Comparison of ENCODE assay signal across 14 cellular contexts in the genomic region with DNA sequence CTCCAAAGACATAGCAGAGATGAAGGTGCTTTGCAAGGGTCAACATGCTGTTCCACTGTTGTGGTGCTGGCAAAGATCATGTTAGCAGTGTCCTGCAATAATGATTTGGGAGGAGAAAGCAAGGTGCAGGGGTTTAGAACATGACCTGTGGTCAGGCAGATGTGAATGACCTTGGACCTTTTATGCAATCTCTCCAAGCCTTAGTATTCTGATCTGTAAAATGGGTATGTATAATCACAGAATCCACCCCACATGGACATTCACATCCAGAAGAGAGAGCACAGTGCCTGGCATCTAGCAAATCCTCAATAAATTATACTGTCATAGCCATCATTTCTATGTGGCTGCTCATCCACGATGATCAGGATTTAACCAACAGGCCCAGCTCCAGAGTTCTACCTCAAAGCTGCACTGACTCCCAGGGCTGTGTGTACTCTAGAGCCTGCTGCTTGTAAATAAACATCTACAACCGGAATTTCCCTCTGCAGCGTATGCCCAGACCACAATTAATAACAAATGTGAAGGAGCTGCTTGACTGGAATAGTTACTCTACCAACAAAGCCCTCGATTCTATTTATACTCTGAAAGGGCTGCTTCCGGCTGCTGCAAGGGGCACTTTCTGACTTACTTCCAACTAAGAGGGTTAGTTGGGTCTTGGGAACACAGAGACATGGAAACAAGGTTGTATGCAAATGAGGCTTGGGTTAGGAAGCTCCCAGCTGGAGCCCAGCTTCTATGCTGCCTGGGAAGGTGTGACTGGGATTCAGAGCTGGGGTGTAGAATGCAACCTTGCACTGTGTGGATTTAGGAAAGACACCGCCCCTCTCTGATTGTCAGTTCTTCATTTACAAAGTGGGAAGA.
DNase-seq lines count a peak whose midpoint lies in the region; ATAC-seq and TF ChIP-seq lines count a peak whose summit lies in the region.
"Had no signal": no experiment of that assay in that cellular context is flagged by ENCODE, and none has a peak within 500 bp of the region (broad histone marks: within the 10 kb centered on the region; RNA-seq: fewer than 3 reads in every experiment).

No MANE protein-coding gene starts in this region.

- peaks cover 0 to 2% of the 10 kb centered on the region in 2 donors for H3K9me3 Mint-ChIP-seq in stimulated activated naive B cell treated with anti-CD40 and anti-IgM and Interleukin-4, amounts not matched to agents 10 μg/mL and 1 μg/mL and 100 μg/mL, for 72 hours
- H3K9me3 Mint-ChIP-seq in stimulated activated memory B cell treated with anti-CD40 and anti-IgM and Interleukin-4, amounts not matched to agents 10 μg/mL and 1 μg/mL and 100 μg/mL, for 72 hours = peaks cover 3% of the 10 kb centered on the region
- H3K9me3 Mint-ChIP-seq: activated naive CD4-positive, alpha-beta T cell treated with anti-CD3 and anti-CD28 coated beads for 36 hours; natural killer cell; stimulated activated naive CD8-positive, alpha-beta T cell treated with anti-CD3 and anti-CD28 coated beads, Interleukin-15, amount 100 ng/mL, for 72 hours had no signal

- H3K4me1 Mint-ChIP-seq in stimulated activated naive B cell treated with anti-CD40 and anti-IgM and Interleukin-4, amounts not matched to agents 10 μg/mL and 1 μg/mL and 100 μg/mL, for 72 hours = peaks cover 15 to 45% of the 10 kb centered on the region in 2 donors
- H3K4me1 Mint-ChIP-seq in stimulated activated memory B cell treated with anti-CD40 and anti-IgM and Interleukin-4, amounts not matched to agents 10 μg/mL and 1 μg/mL and 100 μg/mL, for 72 hours = peaks cover 12% of the 10 kb centered on the region
- H3K4me1 Mint-ChIP-seq: stimulated activated naive CD8-positive, alpha-beta T cell treated with anti-CD3 and anti-CD28 coated beads, Interleukin-15, amount 100 ng/mL, for 72 hours had no signal

- H3K4me3 ChIP-seq in fibroblast of the aortic adventitia (ENCODE audit: low read depth, low read length) = no peak overlapping the region
- H3K4me3 ChIP-seq: A549 had no signal

- no peak overlapping the region for H3K4me3 Mint-ChIP-seq in stimulated activated naive B cell treated with anti-CD40 and anti-IgM and Interleukin-4, amounts not matched to agents 10 μg/mL and 1 μg/mL and 100 μg/mL, for 72 hours
- H3K4me3 Mint-ChIP-seq in stimulated activated memory B cell treated with anti-CD40 and anti-IgM and Interleukin-4, amounts not matched to agents 10 μg/mL and 1 μg/mL and 100 μg/mL, for 72 hours = no peak overlapping the region
- H3K4me3 Mint-ChIP-seq: activated naive CD4-positive, alpha-beta T cell treated with anti-CD3 and anti-CD28 coated beads for 36 hours; natural killer cell; stimulated activated naive CD8-positive, alpha-beta T cell treated with anti-CD3 and anti-CD28 coated beads, Interleukin-15, amount 100 ng/mL, for 72 hours had no signal

- H3K27ac Mint-ChIP-seq in stimulated activated naive B cell treated with anti-CD40 and anti-IgM and Interleukin-4, amounts not matched to agents 10 μg/mL and 1 μg/mL and 100 μg/mL, for 72 hours = peak overlapping the region; percentile 21
- no peak overlapping the region for H3K27ac Mint-ChIP-seq in stimulated activated memory B cell treated with anti-CD40 and anti-IgM and Interleukin-4, amounts not matched to agents 10 μg/mL and 1 μg/mL and 100 μg/mL, for 72 hours
- H3K27ac Mint-ChIP-seq: activated naive CD4-positive, alpha-beta T cell treated with anti-CD3 and anti-CD28 coated beads for 36 hours; natural killer cell had no signal

- H3K36me3 Mint-ChIP-seq in stimulated activated naive B cell treated with anti-CD40 and anti-IgM and Interleukin-4, amounts not matched to agents 10 μg/mL and 1 μg/mL and 100 μg/mL, for 72 hours = peaks cover 27 to 28% of the 10 kb centered on the region in 2 donors
- peaks cover 28% of the 10 kb centered on the region for H3K36me3 Mint-ChIP-seq in stimulated activated memory B cell treated with anti-CD40 and anti-IgM and Interleukin-4, amounts not matched to agents 10 μg/mL and 1 μg/mL and 100 μg/mL, for 72 hours
- H3K36me3 Mint-ChIP-seq: natural killer cell had no signal

- no peak for TF ChIP-seq CTCF in fibroblast of the aortic adventitia (IDR thresholded peaks at IDR 0.05; ENCODE audit: insufficient read depth, low read length)

- no peak for ATAC-seq in stimulated activated naive B cell treated with anti-CD40 and anti-IgM and Interleukin-4, amounts not matched to agents 10 μg/mL and 1 μg/mL and 100 μg/mL, for 72 hours (replicated peaks)
- ATAC-seq in HG03039 (IDR thresholded peaks at IDR 0.05; ENCODE audit: unreplicated experiment) (no peak), HG02588 (IDR thresholded peaks at IDR 0.05; ENCODE audit: unreplicated experiment) (no peak)
- ATAC-seq in stimulated activated memory B cell treated with anti-CD40 and anti-IgM and Interleukin-4, amounts not matched to agents 10 μg/mL and 1 μg/mL and 100 μg/mL, for 72 hours = no peak
- ATAC-seq: A549; natural killer cell; stimulated activated naive CD8-positive, alpha-beta T cell treated with anti-CD3 and anti-CD28 coated beads, Interleukin-15, amount 100 ng/mL, for 72 hours had no signal

- H3K27me3 Mint-ChIP-seq in stimulated activated naive B cell treated with anti-CD40 and anti-IgM and Interleukin-4, amounts not matched to agents 10 μg/mL and 1 μg/mL and 100 μg/mL, for 72 hours = no peaks in the 10 kb centered on the region
- no peaks in the 10 kb centered on the region for H3K27me3 Mint-ChIP-seq in stimulated activated memory B cell treated with anti-CD40 and anti-IgM and Interleukin-4, amounts not matched to agents 10 μg/mL and 1 μg/mL and 100 μg/mL, for 72 hours
- H3K27me3 Mint-ChIP-seq: stimulated activated naive CD8-positive, alpha-beta T cell treated with anti-CD3 and anti-CD28 coated beads, Interleukin-15, amount 100 ng/mL, for 72 hours had no signal

- DNase-seq in NCI-H2196 (lab: John Stamatoyannopoulos, UW; ENCODE audit: unreplicated experiment) (peak; percentile 8), NCI-H2196 treated with DMSO at 0.1 percent for 48 hours (lab: John Stamatoyannopoulos, UW; ENCODE audit: unreplicated experiment) (no peak), NCI-H510A (lab: John Stamatoyannopoulos, UW) (peak; percentile 88), fibroblast of the aortic adventitia (ENCODE audit: low read depth) (peak; percentile 9)
- no peak for DNase-seq in stimulated activated naive B cell treated with anti-CD40 and anti-IgM and Interleukin-4, amounts not matched to agents 10 μg/mL and 1 μg/mL and 100 μg/mL, for 72 hours
- DNase-seq: activated CD4-positive, alpha-beta T cell treated with anti-CD3 and anti-CD28 coated beads for 48 hours; activated naive CD4-positive, alpha-beta T cell treated with anti-CD3 and anti-CD28 coated beads for 36 hours; natural killer cell; NCI-H2107; stimulated activated naive CD8-positive, alpha-beta T cell treated with anti-CD3 and anti-CD28 coated beads, Interleukin-15, amount 100 ng/mL, for 72 hours had no signal

Comparison
In these comparisons a context has a peak if more than half of its experiments do, and no peak if none do; other contexts are left out.
1. DNase-seq: peak in NCI-H2196 (single experiment), NCI-H510A (single experiment) and fibroblast of the aortic adventitia (single experiment); none in NCI-H2196 treated with DMSO at 0.1 percent for 48 hours (single experiment) and stimulated activated naive B cell treated with anti-CD40 and anti-IgM and Interleukin-4, amounts not matched to agents 10 μg/mL and 1 μg/mL and 100 μg/mL, for 72 hours (single experiment).